In the genomic region with DNA sequence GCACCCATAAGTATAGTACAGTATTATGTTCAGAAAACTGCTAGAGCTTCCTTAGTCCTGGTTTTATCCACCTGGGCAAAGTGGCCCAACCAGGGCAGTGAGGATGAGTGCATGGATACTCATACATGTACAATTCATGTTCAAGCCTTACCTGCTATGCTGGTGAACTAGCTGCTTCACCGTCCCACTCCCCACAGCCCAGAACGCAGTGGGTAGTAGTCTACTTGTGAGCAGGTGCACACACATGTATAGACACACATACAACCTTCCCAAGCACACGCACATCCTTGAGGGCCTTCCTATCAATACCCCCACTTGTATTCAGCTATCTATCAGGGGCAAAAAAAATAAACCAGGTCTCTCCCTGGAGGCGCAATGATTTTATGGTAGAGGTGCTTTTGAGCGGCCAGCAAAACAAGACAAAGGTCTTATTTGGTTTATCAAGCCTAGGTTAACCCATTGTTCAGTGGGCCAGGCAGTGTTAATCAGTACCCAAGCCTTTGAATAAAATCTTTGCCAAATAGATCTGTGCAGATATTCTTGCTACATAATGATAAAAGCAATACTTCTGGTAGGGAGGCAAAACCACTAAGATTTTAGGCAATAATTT, we compare ENCODE assay signal across 26 cellular contexts.
DNase-seq lines count a peak whose midpoint lies in the region; ATAC-seq and TF ChIP-seq lines count a peak whose summit lies in the region.
"Had no signal": no experiment of that assay in that cellular context is flagged by ENCODE, and none has a peak within 500 bp of the region (broad histone marks: within the 10 kb centered on the region; RNA-seq: fewer than 3 reads in every experiment).

No MANE protein-coding gene starts in this region.

- H3K9me3 ChIP-seq in left ventricle myocardium inferior (replicated peaks): peaks cover 8% of the 10 kb centered on the region
- H3K9me3 ChIP-seq in liver (ENCODE audit: control insufficient read depth in 4 of 4, low read length in 3 of 4): peaks cover 0 to 5% (median 0%) of the 10 kb centered on the region in 4 donors
- no peaks in the 10 kb centered on the region for H3K9me3 ChIP-seq in neural progenitor cell (ENCODE audit: low read depth)
- H3K9me3 ChIP-seq: BE2C had no signal

- H3K4me3 ChIP-seq in left ventricle myocardium inferior (no peak overlapping the region), liver (ENCODE audit: low read depth in 1 of 3, low read length in 3 of 3) (peak overlapping the region in 2 of 3 donors; percentile 5 to 14), neural progenitor cell (no peak overlapping the region)

- H3K27ac ChIP-seq in left ventricle myocardium inferior (replicated peaks): peak overlapping the region; percentile 60
- H3K27ac ChIP-seq in liver (ENCODE audit: low read depth in 1 of 2, low read length in 2 of 2): peak overlapping the region; percentile 72 to 79
- no peak overlapping the region for H3K27ac ChIP-seq in neural progenitor cell
- H3K27ac ChIP-seq: RWPE1 had no signal

- H3K4me1 ChIP-seq in left ventricle myocardium inferior (peaks cover 37% of the 10 kb centered on the region), liver (ENCODE audit: control insufficient read depth in 4 of 4, insufficient read depth in 4 of 4, low read length in 3 of 4) (peaks cover 3 to 39% (median 27%) of the 10 kb centered on the region in 4 donors), neural progenitor cell (peaks cover 22% of the 10 kb centered on the region)
- H3K4me1 ChIP-seq: BE2C had no signal

- no peaks in the 10 kb centered on the region for H3K79me2 ChIP-seq in neural progenitor cell (ENCODE audit: low read depth)

- no peaks in the 10 kb centered on the region for H3K36me3 Mint-ChIP-seq in neural progenitor cell
- peaks cover 2% of the 10 kb centered on the region for H3K36me3 Mint-ChIP-seq in activated T-helper 1 cell treated with anti-CD3 and anti-CD28 coated beads, Interleukin-12 subunit alpha, Interleukin-12 subunit beta, Interleukin-2, Interleukin-4 antibody, amounts not matched to agents 30 ng/mL and 10 ng/mL and 1 ng/mL, durations not matched to agents 14 hours and 24 hours and 36 hours (ENCODE audit: low read depth)
- H3K36me3 Mint-ChIP-seq: CD4-positive, CD25-positive, alpha-beta regulatory T cell had no signal

- no peak for DNase-seq in left ventricle myocardium inferior
- DNase-seq in Right ventricle myocardium superior: no peak
- no peak for DNase-seq in neural progenitor cell (ENCODE audit: low spot score)
- no peak for DNase-seq in activated T-helper 1 cell treated with anti-CD3 and anti-CD28 coated beads, Interleukin-12 subunit alpha, Interleukin-12 subunit beta, Interleukin-2, Interleukin-4 antibody, amounts not matched to agents 30 ng/mL and 10 ng/mL and 1 ng/mL, durations not matched to agents 14 hours and 24 hours and 36 hours (ENCODE audit: low spot score)
- no peak for DNase-seq in GF-D8 (lab: John Stamatoyannopoulos, UW)
- no peak for DNase-seq in NOMO-1 (lab: John Stamatoyannopoulos, UW; ENCODE audit: unreplicated experiment in 2 of 2)
- DNase-seq: 8988T; ACHN; BE2C; CD4-positive, CD25-positive, alpha-beta regulatory T cell; DMS153; HCEC 1CT; Karpas-422; NCI-H1092 treated with DMSO at 0.1 percent for 48 hours; NCI-H1436; NCI-H187; NCI-H2081 treated with DMSO at 0.1 percent for 48 hours; NCI-H2171; NCI-H226; NCI-H510A; NCI-H69; SHP77 treated with DMSO at 0.1 percent for 48 hours had no signal

- H3K27me3 ChIP-seq in left ventricle myocardium inferior (ENCODE audit: low read depth) (no peaks in the 10 kb centered on the region), liver (ENCODE audit: control insufficient read depth in 4 of 4, insufficient read depth in 4 of 4, low read length in 3 of 4) (no peaks in the 10 kb centered on the region), neural progenitor cell (no peaks in the 10 kb centered on the region)
- H3K27me3 ChIP-seq: BE2C had no signal

- peak overlapping the region; percentile 31 for H3K4me2 ChIP-seq in neural progenitor cell

- TF ChIP-seq CTCF in left ventricle myocardium inferior (IDR thresholded peaks at IDR 0.05; ENCODE audit: borderline replicate concordance): no peak
- no peak for TF ChIP-seq CTCF in liver (IDR thresholded peaks at IDR 0.05; ENCODE audit: low read depth, low read length, missing input control)
- no peak for TF ChIP-seq CTCF in neural progenitor cell (IDR thresholded peaks at IDR 0.05)

- H3K27me3 Mint-ChIP-seq in neural progenitor cell (ENCODE audit: insufficient read depth, low read depth): peaks cover 9% of the 10 kb centered on the region
- H3K27me3 Mint-ChIP-seq in activated T-helper 1 cell treated with anti-CD3 and anti-CD28 coated beads, Interleukin-12 subunit alpha, Interleukin-12 subunit beta, Interleukin-2, Interleukin-4 antibody, amounts not matched to agents 30 ng/mL and 10 ng/mL and 1 ng/mL, durations not matched to agents 14 hours and 24 hours and 36 hours (ENCODE audit: insufficient read depth): peaks cover 2% of the 10 kb centered on the region
- H3K27me3 Mint-ChIP-seq: CD4-positive, CD25-positive, alpha-beta regulatory T cell had no signal

- peaks cover 13% of the 10 kb centered on the region for H3F3A ChIP-seq in neural progenitor cell (ENCODE audit: low read depth)

- intact Hi-C loops in left ventricle myocardium inferior (cut with micrococcal nuclease): no loop called here
- intact Hi-C loops in Right ventricle myocardium superior (cut with DNase I): no loop called here
- intact Hi-C loops in activated T-helper 1 cell treated with anti-CD3 and anti-CD28 coated beads, Interleukin-12 subunit alpha, Interleukin-12 subunit beta, Interleukin-2, Interleukin-4 antibody, amounts not matched to agents 30 ng/mL and 10 ng/mL and 1 ng/mL, durations not matched to agents 14 hours and 24 hours and 36 hours (cut with micrococcal nuclease): no loop called here

- H3K36me3 ChIP-seq in left ventricle myocardium inferior (no peaks in the 10 kb centered on the region), liver (ENCODE audit: control insufficient read depth in 4 of 4, insufficient read depth in 3 of 4, low read depth in 1 of 4, low read length in 3 of 4) (no peaks in the 10 kb centered on the region), neural progenitor cell (no peaks in the 10 kb centered on the region)
- H3K36me3 ChIP-seq: BE2C had no signal

- H3K27ac Mint-ChIP-seq in neural progenitor cell: peak overlapping the region; percentile 29
- no peak overlapping the region for H3K27ac Mint-ChIP-seq in activated T-helper 1 cell treated with anti-CD3 and anti-CD28 coated beads, Interleukin-12 subunit alpha, Interleukin-12 subunit beta, Interleukin-2, Interleukin-4 antibody, amounts not matched to agents 30 ng/mL and 10 ng/mL and 1 ng/mL, durations not matched to agents 14 hours and 24 hours and 36 hours

- H3K4me3 Mint-ChIP-seq in neural progenitor cell: no peak overlapping the region
- H3K4me3 Mint-ChIP-seq in activated T-helper 1 cell treated with anti-CD3 and anti-CD28 coated beads, Interleukin-12 subunit alpha, Interleukin-12 subunit beta, Interleukin-2, Interleukin-4 antibody, amounts not matched to agents 30 ng/mL and 10 ng/mL and 1 ng/mL, durations not matched to agents 14 hours and 24 hours and 36 hours: no peak overlapping the region

- peaks cover 31% of the 10 kb centered on the region for H3K4me1 Mint-ChIP-seq in neural progenitor cell
- H3K4me1 Mint-ChIP-seq in activated T-helper 1 cell treated with anti-CD3 and anti-CD28 coated beads, Interleukin-12 subunit alpha, Interleukin-12 subunit beta, Interleukin-2, Interleukin-4 antibody, amounts not matched to agents 30 ng/mL and 10 ng/mL and 1 ng/mL, durations not matched to agents 14 hours and 24 hours and 36 hours (ENCODE audit: low read depth): peaks cover 33% of the 10 kb centered on the region

- 36% methylated on average over 5 of the region's 5 CpGs for WGBS in liver

- no peaks in the 10 kb centered on the region for H4K20me1 ChIP-seq in neural progenitor cell (ENCODE audit: low read depth)

- H3K9me3 Mint-ChIP-seq in neural progenitor cell: peaks cover 18% of the 10 kb centered on the region
- peaks cover 16% of the 10 kb centered on the region for H3K9me3 Mint-ChIP-seq in activated T-helper 1 cell treated with anti-CD3 and anti-CD28 coated beads, Interleukin-12 subunit alpha, Interleukin-12 subunit beta, Interleukin-2, Interleukin-4 antibody, amounts not matched to agents 30 ng/mL and 10 ng/mL and 1 ng/mL, durations not matched to agents 14 hours and 24 hours and 36 hours

- TF ChIP-seq RAD21 in liver (IDR thresholded peaks at IDR 0.05): peak; percentile 46 to 68

- no peak overlapping the region for H2AFZ ChIP-seq in neural progenitor cell (replicated peaks)

- no peak for ATAC-seq in Right ventricle myocardium superior (ENCODE audit: poor library complexity)
- ATAC-seq in GM21367 (IDR thresholded peaks at IDR 0.05; ENCODE audit: unreplicated experiment): no peak
- ATAC-seq: Panc1 had no signal

- peak overlapping the region; percentile 55 to 83 for H3K9ac ChIP-seq in liver (ENCODE audit: low read depth in 1 of 2, low read length in 2 of 2)
- H3K9ac ChIP-seq in neural progenitor cell: no peak overlapping the region

TF ChIP-seq in liver, 16 proteins besides CTCF, POLR2A, EP300 and RAD21 (continues in another document):
- TF ChIP-seq RXRA (IDR thresholded peaks at IDR 0.05) (peak in 1 of 2 donors; percentile 26), HNF4G (IDR thresholded peaks at IDR 0.05) (peak; percentile 31), FOXA2 (IDR thresholded peaks at IDR 0.05) (peak; percentile 31), TAF1 (conservative IDR thresholded peaks at IDR 0.05) (peak; percentile 93), GABPA (IDR thresholded peaks at IDR 0.05 in 1 of 2, conservative IDR thresholded peaks at IDR 0.05 in 1 of 2) (no peak), HNF4A (conservative IDR thresholded peaks at IDR 0.05) (peak in 1 of 2 donors; percentile 66)

Comparison
In these comparisons a context has a peak if more than half of its experiments do, and no peak if none do; other contexts are left out.
1. H3K4me3 ChIP-seq: peak in liver (2 of 3); none in left ventricle myocardium inferior (single experiment) and neural progenitor cell (single experiment).